1 cellular context compared by ENCODE assay signal in the genomic region with DNA sequence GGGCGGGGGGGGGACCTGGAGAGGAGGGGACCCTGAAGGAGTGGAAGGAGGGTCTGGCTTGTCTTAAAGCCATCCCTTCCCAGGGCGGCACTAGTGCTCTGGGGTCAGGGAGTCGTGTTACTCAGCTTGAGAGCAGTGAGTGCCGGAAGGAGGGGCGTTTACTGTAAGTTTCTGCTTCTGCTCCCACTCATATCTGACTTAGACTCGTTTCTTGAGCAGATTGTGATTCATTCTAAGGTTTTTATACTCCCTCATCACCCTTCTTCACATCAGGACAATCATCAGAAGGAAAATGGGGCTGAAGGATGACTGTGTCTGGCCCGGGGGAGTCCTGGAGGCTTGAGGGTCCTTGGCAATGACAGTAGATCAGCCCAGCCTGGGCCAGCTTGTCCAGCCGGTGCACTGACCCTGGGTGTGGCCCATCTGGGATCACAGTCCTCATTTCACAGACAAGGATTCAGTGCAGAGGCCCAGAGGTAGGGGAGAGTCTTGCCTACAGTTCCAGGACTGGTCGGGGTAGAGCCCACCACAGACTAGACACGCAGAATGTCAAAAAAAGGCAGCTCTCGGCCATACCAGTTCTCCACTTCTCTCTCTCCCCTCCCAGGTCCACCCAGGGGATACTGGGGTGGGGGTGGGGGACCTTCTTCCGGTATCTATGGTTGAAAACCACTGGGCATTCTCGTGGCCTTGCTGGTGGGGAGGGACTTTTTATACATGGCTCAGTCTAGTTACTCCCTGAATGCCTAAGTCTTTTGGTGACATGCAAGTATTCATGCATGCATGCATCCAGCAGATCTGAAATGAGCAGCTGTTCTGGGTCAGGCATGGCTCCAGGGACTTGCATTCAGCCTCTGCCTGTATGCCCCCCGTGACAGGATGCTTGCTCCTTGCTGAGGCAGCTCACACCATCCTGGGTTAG.
TF ChIP-seq lines count a peak whose summit lies in the region.

No MANE protein-coding gene starts in this region.

TF ChIP-seq in WTC11, 78 proteins besides CTCF, POLR2A, EP300 and RAD21 (continued from another document):
- TF ChIP-seq, protein P1, sequence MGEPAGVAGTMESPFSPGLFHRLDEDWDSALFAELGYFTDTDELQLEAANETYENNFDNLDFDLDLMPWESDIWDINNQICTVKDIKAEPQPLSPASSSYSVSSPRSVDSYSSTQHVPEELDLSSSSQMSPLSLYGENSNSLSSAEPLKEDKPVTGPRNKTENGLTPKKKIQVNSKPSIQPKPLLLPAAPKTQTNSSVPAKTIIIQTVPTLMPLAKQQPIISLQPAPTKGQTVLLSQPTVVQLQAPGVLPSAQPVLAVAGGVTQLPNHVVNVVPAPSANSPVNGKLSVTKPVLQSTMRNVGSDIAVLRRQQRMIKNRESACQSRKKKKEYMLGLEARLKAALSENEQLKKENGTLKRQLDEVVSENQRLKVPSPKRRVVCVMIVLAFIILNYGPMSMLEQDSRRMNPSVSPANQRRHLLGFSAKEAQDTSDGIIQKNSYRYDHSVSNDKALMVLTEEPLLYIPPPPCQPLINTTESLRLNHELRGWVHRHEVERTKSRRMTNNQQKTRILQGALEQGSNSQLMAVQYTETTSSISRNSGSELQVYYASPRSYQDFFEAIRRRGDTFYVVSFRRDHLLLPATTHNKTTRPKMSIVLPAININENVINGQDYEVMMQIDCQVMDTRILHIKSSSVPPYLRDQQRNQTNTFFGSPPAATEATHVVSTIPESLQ (CRISPR knock-in tag; IDR thresholded peaks at IDR 0.05), result no peak
- TF ChIP-seq CREM (CRISPR knock-in tag; IDR thresholded peaks at IDR 0.05) (no peak), SMAD4 (CRISPR knock-in tag; IDR thresholded peaks at IDR 0.05) (no peak), FOXK1 (CRISPR knock-in tag; IDR thresholded peaks at IDR 0.05) (no peak), ZNF317 (CRISPR knock-in tag; IDR thresholded peaks at IDR 0.05; ENCODE audit: borderline replicate concordance, low read depth) (no peak), GABPB1 (CRISPR knock-in tag; IDR thresholded peaks at IDR 0.05) (no peak)
- TF ChIP-seq, protein P2, sequence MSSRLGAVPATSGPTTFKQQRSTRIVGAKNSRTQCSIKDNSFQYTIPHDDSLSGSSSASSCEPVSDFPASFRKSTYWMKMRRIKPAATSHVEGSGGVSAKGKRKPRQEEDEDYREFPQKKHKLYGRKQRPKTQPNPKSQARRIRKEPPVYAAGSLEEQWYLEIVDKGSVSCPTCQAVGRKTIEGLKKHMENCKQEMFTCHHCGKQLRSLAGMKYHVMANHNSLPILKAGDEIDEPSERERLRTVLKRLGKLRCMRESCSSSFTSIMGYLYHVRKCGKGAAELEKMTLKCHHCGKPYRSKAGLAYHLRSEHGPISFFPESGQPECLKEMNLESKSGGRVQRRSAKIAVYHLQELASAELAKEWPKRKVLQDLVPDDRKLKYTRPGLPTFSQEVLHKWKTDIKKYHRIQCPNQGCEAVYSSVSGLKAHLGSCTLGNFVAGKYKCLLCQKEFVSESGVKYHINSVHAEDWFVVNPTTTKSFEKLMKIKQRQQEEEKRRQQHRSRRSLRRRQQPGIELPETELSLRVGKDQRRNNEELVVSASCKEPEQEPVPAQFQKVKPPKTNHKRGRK (CRISPR knock-in tag; IDR thresholded peaks at IDR 0.05; ENCODE audit: borderline replicate concordance), result no peak
